ENCODE assay signal across 11 cellular contexts in genomic region chr22:22171357-22172218, GRCh38.
DNase-seq lines count a peak whose midpoint lies in the region; ATAC-seq, FAIRE-seq and TF ChIP-seq lines count a peak whose summit lies in the region.
"Had no signal": no experiment of that assay in that cellular context is flagged by ENCODE, and none has a peak within 500 bp of the region (broad histone marks: within the 10 kb centered on the region; RNA-seq: fewer than 3 reads in every experiment).

No MANE protein-coding gene starts in this region.

- BruUV-seq in Calu3 (replicated peaks; lab: Mats Ljungman, UMichigan) (no TSS peak), K562 (replicated peaks; lab: Mats Ljungman, UMichigan) (no TSS peak)

- peaks cover 1 to 9% of the 10 kb centered on the region in 2 experiments; a peak in 3 of 5 replicates for H3K27me3 ChIP-seq in K562 (ENCODE audit: control insufficient read depth in 2 of 2, insufficient read depth in 2 of 2, low read length in 2 of 2)

- no peak overlapping the region for H2AFZ ChIP-seq in K562 (ENCODE audit: low read depth, low read length)

- H3K9me1 ChIP-seq in K562 (ENCODE audit: control insufficient read depth, insufficient read depth, low read length) = peaks cover 2% of the 10 kb centered on the region

- H3K36me3 Mint-ChIP-seq in Calu3 (ENCODE audit: insufficient read depth, unreplicated experiment) = peaks cover 9% of the 10 kb centered on the region
- H3K36me3 Mint-ChIP-seq: activated CD8-positive, alpha-beta memory T cell treated with anti-CD3 and anti-CD28 coated beads, Interleukin-2, amount 10 ng/mL, durations not matched to agents 7 days and 5 days had no signal

- no peak for TF ChIP-seq EP300 in K562 (IDR thresholded peaks at IDR 0.05; ENCODE audit: low read length)

- peaks cover 53% of the 10 kb centered on the region for H3K27me3 Mint-ChIP-seq in Calu3 (ENCODE audit: unreplicated experiment)

- FAIRE-seq in HTR-8/SVneo (lab: Jason Lieb, UNC) (no peak), K562 (lab: Jason Lieb, UNC) (no peak)
- FAIRE-seq: colon, RCC 7860 had no signal

- no peak overlapping the region for H3K4me2 ChIP-seq in K562 (ENCODE audit: insufficient read depth, low read length)

- no peak for TF ChIP-seq POLR2A in K562 (conservative IDR thresholded peaks at IDR 0.05)

- H3K9ac ChIP-seq in K562 (ENCODE audit: insufficient read depth in 1 of 2, low read depth in 2 of 2, low read length in 2 of 2) = no peak overlapping the region

- in situ Hi-C loops in K562 (cut with MboI) = no loop called here

- peak; percentile 47 for DNase-seq in Calu3
- DNase-seq in HTR-8/SVneo (ENCODE audit: insufficient read length, low spot score) = peak; percentile 6
- peak; percentile 61 to 67 (median 64) for DNase-seq in K562 (ENCODE audit: extremely low read depth in 1 of 4, low spot score in 3 of 4)
- peak; percentile 14 to 30 for DNase-seq in lung microvascular endothelial cell (ENCODE audit: low read depth in 2 of 2)
- DNase-seq in NCI-H1417 treated with DMSO at 0.1 percent for 48 hours (lab: John Stamatoyannopoulos, UW) = no peak
- DNase-seq in NCI-H1436 treated with DMSO at 0.1 percent for 48 hours (lab: John Stamatoyannopoulos, UW) = no peak
- DNase-seq: activated CD8-positive, alpha-beta memory T cell treated with anti-CD3 and anti-CD28 coated beads, Interleukin-2, amount 10 ng/mL, durations not matched to agents 7 days and 5 days had no signal

- no peak for TF ChIP-seq RAD21 in K562 (CRISPR knock-in tag; conservative IDR thresholded peaks at IDR 0.05 in 1 of 2, IDR thresholded peaks at IDR 0.05 in 1 of 2)

- CTCF ChIA-PET in Calu3 (lab: Charles Lee) (interaction anchor here (1.0 to 1.5 kb wide), 2 partner anchors 24 to 64 kb away, joined by 3 read pairs; no protein-coding TSS in a partner anchor), K562 (lab: Yijun Ruan, JAX; ENCODE audit: low intra/inter-chr PET ratio) (interaction anchor here (0.5 to 1.0 kb wide), 3 partner anchors 12 to 63 kb away, joined by 3 to 4 read pairs (median 3); no protein-coding TSS in a partner anchor)

- H3K36me3 ChIP-seq in K562 (ENCODE audit: control insufficient read depth, insufficient read depth, low read length) = no peaks in the 10 kb centered on the region

- H3K27ac ChIP-seq in K562 (ENCODE audit: extremely low read depth, low read depth, low read length) = no peak overlapping the region

- H4K20me1 ChIP-seq in K562 (replicated peaks; ENCODE audit: control insufficient read depth, insufficient read depth, low read length) = no peaks in the 10 kb centered on the region

- H3K9me3 ChIP-seq in K562 (replicated peaks; ENCODE audit: control insufficient read depth, insufficient read depth, low read depth, low read length) = no peaks in the 10 kb centered on the region

- H3K4me1 ChIP-seq in K562 (replicated peaks in 1 of 2; ENCODE audit: control insufficient read depth in 2 of 2, insufficient read depth in 2 of 2, low read length in 2 of 2) = peaks cover 0 to 3% of the 10 kb centered on the region in 2 experiments; a peak in 1 of 5 replicates

- ATAC-seq in K562 = peak; percentile 90
- no peak for ATAC-seq in HG03354 (IDR thresholded peaks at IDR 0.05; ENCODE audit: poor library complexity, severe bottlenecking, unreplicated experiment)
- ATAC-seq in GM19467 (IDR thresholded peaks at IDR 0.05; ENCODE audit: unreplicated experiment) = no peak
- ATAC-seq: activated CD8-positive, alpha-beta memory T cell treated with anti-CD3 and anti-CD28 coated beads, Interleukin-2, amount 10 ng/mL, durations not matched to agents 7 days and 5 days had no signal

- H3K4me1 Mint-ChIP-seq in Calu3 (ENCODE audit: low read depth, unreplicated experiment) = peaks cover 12% of the 10 kb centered on the region

- no peak overlapping the region for H3K4me3 ChIP-seq in K562

- POLR2A ChIA-PET in K562 (lab: Yijun Ruan, JAX) = interaction anchor here (0.5 to 11.6 kb wide), 13 partner anchors 9 to 471 kb away, joined by 3 to 193 read pairs (median 3); no protein-coding TSS in a partner anchor

- H3K4me3 Mint-ChIP-seq in Calu3 (ENCODE audit: low read depth, unreplicated experiment) = no peak overlapping the region
- H3K4me3 Mint-ChIP-seq: activated CD8-positive, alpha-beta memory T cell treated with anti-CD3 and anti-CD28 coated beads, Interleukin-2, amount 10 ng/mL, durations not matched to agents 7 days and 5 days had no signal

- TF ChIP-seq CTCF in Calu3 (IDR thresholded peaks at IDR 0.05; ENCODE audit: unreplicated experiment) = peak; percentile 42
- peak in 1 of 3 experiments; percentile 77; a peak in 2 of 6 replicates for TF ChIP-seq CTCF in K562 (IDR thresholded peaks at IDR 0.05 in 2 of 3, conservative IDR thresholded peaks at IDR 0.05 in 1 of 3; ENCODE audit: insufficient read depth in 2 of 3, low read depth in 1 of 3, low read length in 3 of 3)

- no peaks in the 10 kb centered on the region for H3K9me3 Mint-ChIP-seq in Calu3 (ENCODE audit: low read depth, unreplicated experiment)

- intact Hi-C loops in Calu3 (cut with micrococcal nuclease; ENCODE audit: unreplicated experiment) = no loop called here
- intact Hi-C loops in K562 (cut with micrococcal nuclease) = no loop called here

- no peak overlapping the region for H3K27ac Mint-ChIP-seq in Calu3 (ENCODE audit: unreplicated experiment)
- H3K27ac Mint-ChIP-seq: activated CD8-positive, alpha-beta memory T cell treated with anti-CD3 and anti-CD28 coated beads, Interleukin-2, amount 10 ng/mL, durations not matched to agents 7 days and 5 days had no signal

- WGBS in K562 (ENCODE audit: insufficient coverage, low coverage, missing lambda C conversion rate) = 2% methylated on average over 6 of the region's 6 CpGs

- H3K79me2 ChIP-seq in K562 (ENCODE audit: control insufficient read depth, insufficient read depth, low read length) = no peaks in the 10 kb centered on the region

TF ChIP-seq in K562, 482 proteins besides CTCF, POLR2A, EP300 and RAD21 (continues in another document):
- TF ChIP-seq ZNF165 (CRISPR knock-in tag; IDR thresholded peaks at IDR 0.05; ENCODE audit: borderline replicate concordance) (0 out of 2 replicates have a peak, but pooled peaks have one; percentile 64), FOXJ2 (tag; IDR thresholded peaks at IDR 0.05) (peak; percentile 20; the same call in 1 of the 2 replicates), ZNF324 (CRISPR knock-in tag; IDR thresholded peaks at IDR 0.05) (no peak), CTBP1 (IDR thresholded peaks at IDR 0.05; ENCODE audit: borderline replicate concordance) (0 out of 2 replicates have a peak, but pooled peaks have one; percentile 32), USF2 (CRISPR knock-in tag; IDR thresholded peaks at IDR 0.05) (0 out of 2 replicates have a peak, but pooled peaks have one; percentile 4), MAFG (tag; conservative IDR thresholded peaks at IDR 0.05) (no peak), ETV5 (CRISPR knock-in tag; IDR thresholded peaks at IDR 0.05; ENCODE audit: low read depth) (peak; percentile 44; the same call in 1 of the 2 replicates), NRF1 (conservative IDR thresholded peaks at IDR 0.05 in 1 of 2, IDR thresholded peaks at IDR 0.05 in 1 of 2) (no peak; a peak in 1 of 4 replicates), IRF2 (CRISPR knock-in tag; IDR thresholded peaks at IDR 0.05) (0 out of 2 replicates have a peak, but pooled peaks have one; percentile 10), ZNF436 (CRISPR knock-in tag; IDR thresholded peaks at IDR 0.05) (no peak), RCOR1 (IDR thresholded peaks at IDR 0.05; ENCODE audit: borderline replicate concordance in 1 of 2, low read depth in 2 of 2, low read length in 2 of 2) (0 out of 4 replicates have a peak, but pooled peaks of 1 of the 2 experiments have one; percentile 41), SRF (CRISPR knock-in tag; IDR thresholded peaks at IDR 0.05) (peak in 1 of 2 experiments; percentile 10; a peak in 1 of 4 replicates), SMC3 (conservative IDR thresholded peaks at IDR 0.05; ENCODE audit: insufficient read depth, low read depth, low read length) (0 out of 2 replicates have a peak, but pooled peaks have one; percentile 44), SIN3A (IDR thresholded peaks at IDR 0.05; ENCODE audit: borderline replicate concordance in 2 of 2, control insufficient read depth in 1 of 2, low read depth in 2 of 2, low read length in 2 of 2) (0 out of 4 replicates have a peak, but pooled peaks of 1 of the 2 experiments have one; percentile 39), MYC (IDR thresholded peaks at IDR 0.05; ENCODE audit: low read depth, low read length) (peak; percentile 29; the same call in 1 of the 2 replicates), MYC (CRISPR knock-in tag; IDR thresholded peaks at IDR 0.05; ENCODE audit: borderline replicate concordance, low read depth) (no peak), JUNB (CRISPR knock-in tag; conservative IDR thresholded peaks at IDR 0.05) (0 out of 2 replicates have a peak, but pooled peaks have one; percentile 5), CBFB (CRISPR knock-in tag; IDR thresholded peaks at IDR 0.05) (peak; percentile 81; the same call in 1 of the 2 replicates), ESRRA (IDR thresholded peaks at IDR 0.05; ENCODE audit: borderline replicate concordance, low read depth) (peak; percentile 72; the same call in 1 of the 2 replicates)
- TF ChIP-seq, protein P1, sequence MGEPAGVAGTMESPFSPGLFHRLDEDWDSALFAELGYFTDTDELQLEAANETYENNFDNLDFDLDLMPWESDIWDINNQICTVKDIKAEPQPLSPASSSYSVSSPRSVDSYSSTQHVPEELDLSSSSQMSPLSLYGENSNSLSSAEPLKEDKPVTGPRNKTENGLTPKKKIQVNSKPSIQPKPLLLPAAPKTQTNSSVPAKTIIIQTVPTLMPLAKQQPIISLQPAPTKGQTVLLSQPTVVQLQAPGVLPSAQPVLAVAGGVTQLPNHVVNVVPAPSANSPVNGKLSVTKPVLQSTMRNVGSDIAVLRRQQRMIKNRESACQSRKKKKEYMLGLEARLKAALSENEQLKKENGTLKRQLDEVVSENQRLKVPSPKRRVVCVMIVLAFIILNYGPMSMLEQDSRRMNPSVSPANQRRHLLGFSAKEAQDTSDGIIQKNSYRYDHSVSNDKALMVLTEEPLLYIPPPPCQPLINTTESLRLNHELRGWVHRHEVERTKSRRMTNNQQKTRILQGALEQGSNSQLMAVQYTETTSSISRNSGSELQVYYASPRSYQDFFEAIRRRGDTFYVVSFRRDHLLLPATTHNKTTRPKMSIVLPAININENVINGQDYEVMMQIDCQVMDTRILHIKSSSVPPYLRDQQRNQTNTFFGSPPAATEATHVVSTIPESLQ (CRISPR knock-in tag; IDR thresholded peaks at IDR 0.05) = peak; percentile 51; the same call in 1 of the 2 replicates

Comparison
In these comparisons a context has a peak if more than half of its experiments do, and no peak if none do; other contexts are left out.
1. DNase-seq: peak in Calu3 (single experiment), HTR-8/SVneo (single experiment), K562 (4 of 4) and lung microvascular endothelial cell (2 of 2); none in NCI-H1417 treated with DMSO at 0.1 percent for 48 hours (single experiment) and NCI-H1436 treated with DMSO at 0.1 percent for 48 hours (single experiment).